ENCODE assay signal across 8 cellular contexts in the genomic region with DNA sequence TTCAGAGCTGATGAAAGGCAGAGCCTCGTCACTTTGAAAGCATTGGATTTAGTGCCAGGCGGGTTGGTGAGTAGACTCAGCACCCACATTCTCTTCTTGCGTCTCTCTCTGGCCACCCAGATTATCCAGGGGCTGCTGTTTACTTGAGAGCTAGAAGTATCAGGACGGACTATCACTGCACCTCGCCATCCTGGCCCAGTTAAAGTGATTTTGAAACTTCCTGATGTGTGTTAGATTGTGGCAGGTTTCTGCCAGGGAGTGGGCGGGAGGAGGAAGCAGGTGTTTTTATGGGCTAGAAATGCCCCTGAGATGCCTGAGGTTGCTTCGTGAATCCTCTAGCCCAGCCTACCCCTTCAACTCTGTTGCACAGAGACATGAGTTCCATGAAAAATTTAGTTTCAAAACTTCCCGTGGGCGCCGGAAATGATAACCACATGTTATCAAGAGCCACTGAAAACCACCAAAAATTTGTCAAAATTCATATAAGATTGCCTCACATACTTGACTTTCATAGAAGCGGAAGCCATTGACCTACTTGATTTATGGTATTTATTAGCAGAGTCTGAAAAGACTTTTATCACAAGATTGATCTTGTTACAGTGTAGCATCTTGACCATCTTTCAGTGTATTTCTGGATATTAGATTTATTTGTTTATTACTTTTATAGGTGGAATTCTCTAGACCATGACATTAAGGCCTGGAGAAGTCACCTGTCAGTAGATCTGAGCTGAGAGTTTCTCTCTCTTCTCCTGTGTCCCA.
DNase-seq lines count a peak whose midpoint lies in the region; ATAC-seq and TF ChIP-seq lines count a peak whose summit lies in the region.

No MANE protein-coding gene starts in this region.

- DNase-seq in fibroblast of mammary gland (ENCODE audit: low read depth): peak; percentile 17
- DNase-seq in stimulated activated CD8-positive, alpha-beta memory T cell treated with anti-CD3 and anti-CD28 coated beads, Interleukin-7, amount 100 ng/mL, for 4 hours (ENCODE audit: low read depth in 2 of 2): peak; percentile 46 to 71
- no peak for DNase-seq in dorsolateral prefrontal cortex
- DNase-seq in lower leg skin (ENCODE audit: low spot score in 2 of 2): no peak
- DNase-seq in SK-N-SH: no peak
- DNase-seq in RKO (ENCODE audit: low spot score): no peak

- peak; percentile 32 for ATAC-seq in GM21576 (IDR thresholded peaks at IDR 0.05; ENCODE audit: unreplicated experiment)
- peak; percentile 50 to 52 for ATAC-seq in activated CD4-positive, CD25-positive, alpha-beta regulatory T cell treated with anti-CD3 and anti-CD28 coated beads, Interleukin-2, amount 50 U/mL, for 24 hours

- no peak for TF ChIP-seq EP300 in SK-N-SH (IDR thresholded peaks at IDR 0.05; ENCODE audit: borderline replicate concordance in 1 of 2, low read depth in 1 of 2, low read length in 1 of 2)

- no peak for TF ChIP-seq RAD21 in SK-N-SH (IDR thresholded peaks at IDR 0.05; ENCODE audit: low read length)

- intact Hi-C loops in dorsolateral prefrontal cortex (cut with DNase I): no loop called here
- intact Hi-C loops in lower leg skin (cut with DNase I; ENCODE audit: low total_unique reads): no loop called here

- no peaks in the 10 kb centered on the region for H3F3A ChIP-seq in SK-N-SH (replicated peaks; ENCODE audit: insufficient read depth)

- peaks cover 0 to 2% of the 10 kb centered on the region in 2 experiments; a peak in 1 of 4 replicates for H3K4me1 ChIP-seq in SK-N-SH (ENCODE audit: control insufficient read depth in 1 of 2, insufficient read depth in 2 of 2, low read depth in 1 of 2, low read length in 1 of 2)

- H3K79me2 ChIP-seq in SK-N-SH (ENCODE audit: insufficient read depth): no peaks in the 10 kb centered on the region

- H4K20me1 ChIP-seq in SK-N-SH (ENCODE audit: insufficient read depth): no peaks in the 10 kb centered on the region

- POLR2A ChIA-PET in SK-N-SH (lab: Yijun Ruan, JAX): no interaction called here

- WGBS in lower leg skin, 2 donors: 65 to 68% methylated on average over 11 of the region's 11 CpGs
- WGBS in SK-N-SH (ENCODE audit: low lambda C conversion rate): 94% methylated on average over 11 of the region's 11 CpGs

- H3K9me2 ChIP-seq in SK-N-SH: no peaks in the 10 kb centered on the region

- no peak overlapping the region for H3K4me3 ChIP-seq in fibroblast of mammary gland (ENCODE audit: control insufficient read depth, low read depth, low read length)
- H3K4me3 ChIP-seq in dorsolateral prefrontal cortex: no peak overlapping the region
- H3K4me3 ChIP-seq in lower leg skin (ENCODE audit: low read depth, poor library complexity, severe bottlenecking): no peak overlapping the region
- no peak overlapping the region for H3K4me3 ChIP-seq in SK-N-SH (ENCODE audit: low read depth in 2 of 2, low read length in 1 of 2)

- no peaks in the 10 kb centered on the region for H3K9me3 ChIP-seq in SK-N-SH

- H2AFZ ChIP-seq in SK-N-SH (ENCODE audit: low read depth): no peak overlapping the region

- no peak overlapping the region for H3K4me2 ChIP-seq in SK-N-SH

- TF ChIP-seq POLR2A in lower leg skin (IDR thresholded peaks at IDR 0.05): no peak

- CTCF ChIA-PET in SK-N-SH (lab: Yijun Ruan, JAX): interaction anchor here (0.7 kb wide), 1 partner anchor 37 kb away, joined by 3 read pairs; no protein-coding TSS in a partner anchor

- no peak overlapping the region for H3K27ac ChIP-seq in dorsolateral prefrontal cortex
- H3K27ac ChIP-seq in SK-N-SH (ENCODE audit: low read depth in 2 of 2, low read length in 1 of 2): no peak overlapping the region

- TF ChIP-seq CTCF in fibroblast of mammary gland (conservative IDR thresholded peaks at IDR 0.05; ENCODE audit: control insufficient read depth, insufficient read depth, low read depth, low read length) (no peak), dorsolateral prefrontal cortex (IDR thresholded peaks at IDR 0.05 in 54 of 56, conservative IDR thresholded peaks at IDR 0.05 in 2 of 56; ENCODE audit: low read depth in 1 of 56, partially characterized antibody in 56 of 56) (no peak), lower leg skin (IDR thresholded peaks at IDR 0.05) (no peak), SK-N-SH (IDR thresholded peaks at IDR 0.05) (no peak)

- no peak overlapping the region for H3K9ac ChIP-seq in SK-N-SH

- no peaks in the 10 kb centered on the region for H3K36me3 ChIP-seq in SK-N-SH (replicated peaks in 1 of 2; ENCODE audit: control insufficient read depth in 1 of 2, insufficient read depth in 2 of 2, low read length in 1 of 2)

- no peaks in the 10 kb centered on the region for H3K27me3 ChIP-seq in dorsolateral prefrontal cortex
- H3K27me3 ChIP-seq in SK-N-SH (ENCODE audit: insufficient read depth): no peaks in the 10 kb centered on the region

TF ChIP-seq in SK-N-SH, 30 proteins besides CTCF, POLR2A, EP300 and RAD21:
- TF ChIP-seq SIN3A (IDR thresholded peaks at IDR 0.05; ENCODE audit: borderline replicate concordance, low read depth, low read length) (no peak), PBX3 (IDR thresholded peaks at IDR 0.05) (no peak), JUND (IDR thresholded peaks at IDR 0.05) (no peak), RCOR1 (IDR thresholded peaks at IDR 0.05; ENCODE audit: low read length) (no peak), FOSL2 (IDR thresholded peaks at IDR 0.05; ENCODE audit: borderline replicate concordance, low read depth) (no peak), ELF1 (IDR thresholded peaks at IDR 0.05) (no peak), NFIC (IDR thresholded peaks at IDR 0.05; ENCODE audit: borderline replicate concordance) (no peak), TEAD4 (IDR thresholded peaks at IDR 0.05; ENCODE audit: borderline replicate concordance, insufficient read depth) (no peak), TCF12 (IDR thresholded peaks at IDR 0.05) (no peak), CHD2 (IDR thresholded peaks at IDR 0.05; ENCODE audit: low read length, partially characterized antibody) (no peak), POLR2AphosphoS5 (IDR thresholded peaks at IDR 0.05; ENCODE audit: low read depth, low read length) (no peak)
- TF ChIP-seq, protein P1, sequence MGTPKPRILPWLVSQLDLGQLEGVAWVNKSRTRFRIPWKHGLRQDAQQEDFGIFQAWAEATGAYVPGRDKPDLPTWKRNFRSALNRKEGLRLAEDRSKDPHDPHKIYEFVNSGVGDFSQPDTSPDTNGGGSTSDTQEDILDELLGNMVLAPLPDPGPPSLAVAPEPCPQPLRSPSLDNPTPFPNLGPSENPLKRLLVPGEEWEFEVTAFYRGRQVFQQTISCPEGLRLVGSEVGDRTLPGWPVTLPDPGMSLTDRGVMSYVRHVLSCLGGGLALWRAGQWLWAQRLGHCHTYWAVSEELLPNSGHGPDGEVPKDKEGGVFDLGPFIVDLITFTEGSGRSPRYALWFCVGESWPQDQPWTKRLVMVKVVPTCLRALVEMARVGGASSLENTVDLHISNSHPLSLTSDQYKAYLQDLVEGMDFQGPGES (IDR thresholded peaks at IDR 0.05; ENCODE audit: low read depth, low read length): no peak

Comparison
In these comparisons a context has a peak if more than half of its experiments do, and no peak if none do; other contexts are left out.
1. DNase-seq: peak in fibroblast of mammary gland (single experiment) and stimulated activated CD8-positive, alpha-beta memory T cell treated with anti-CD3 and anti-CD28 coated beads, Interleukin-7, amount 100 ng/mL, for 4 hours (2 of 2); none in dorsolateral prefrontal cortex (0 of 10), lower leg skin (0 of 2), SK-N-SH (single experiment) and RKO (single experiment).